8 cellular contexts compared by ENCODE assay signal in genomic region chr3:194685050-194685722, GRCh38. TPM values are rescaled to one million over a fixed set of nuclear protein-coding genes. Genes with fewer than 3 reads are reported as not detected.
DNase-seq lines count a peak whose midpoint lies in the region; ATAC-seq and TF ChIP-seq lines count a peak whose summit lies in the region.

No MANE protein-coding gene starts in this region.

- H3F3A ChIP-seq in neural progenitor cell (ENCODE audit: low read depth): peaks cover 19% of the 10 kb centered on the region

- H3K27me3 Mint-ChIP-seq in MCF 10A (ENCODE audit: insufficient read depth, unreplicated experiment): no peaks in the 10 kb centered on the region
- H3K27me3 Mint-ChIP-seq in neural progenitor cell (ENCODE audit: insufficient read depth, low read depth): peaks cover 28% of the 10 kb centered on the region

- TF ChIP-seq CTCF in MCF 10A (IDR thresholded peaks at IDR 0.05; ENCODE audit: unreplicated experiment) (no peak), neural progenitor cell (IDR thresholded peaks at IDR 0.05) (no peak)

- POLR2A ChIA-PET in MCF 10A (lab: Yijun Ruan, JAX): interaction anchor here (0.7 to 2.1 kb wide), 9 partner anchors 10 to 867 kb away, joined by 3 to 19 read pairs (median 4); partner anchors contain the start of genes LSG1 and XXYLT1

- peaks cover 5% of the 10 kb centered on the region for H3K4me1 ChIP-seq in neural progenitor cell

- peak overlapping the region; percentile 83 for H3K4me2 ChIP-seq in neural progenitor cell

- CTCF ChIA-PET in MCF 10A (lab: Yijun Ruan, JAX): interaction anchor here (0.6 to 1.5 kb wide), 4 partner anchors 38 to 576 kb away, joined by 3 to 5 read pairs (median 3); no protein-coding TSS in a partner anchor

- H3K27me3 ChIP-seq in neural progenitor cell: peaks cover 39% of the 10 kb centered on the region

- H3K36me3 Mint-ChIP-seq in MCF 10A (ENCODE audit: insufficient read depth, unreplicated experiment): no peaks in the 10 kb centered on the region
- no peaks in the 10 kb centered on the region for H3K36me3 Mint-ChIP-seq in neural progenitor cell

- H3K27ac Mint-ChIP-seq in MCF 10A (ENCODE audit: low read depth, unreplicated experiment) (no peak overlapping the region), neural progenitor cell (no peak overlapping the region)

- intact Hi-C loops in MCF 10A (cut with micrococcal nuclease): no loop called here

- H3K9ac ChIP-seq in neural progenitor cell: no peak overlapping the region

- peak overlapping the region; percentile 82 for H2AFZ ChIP-seq in neural progenitor cell (replicated peaks)

- H3K79me2 ChIP-seq in neural progenitor cell (ENCODE audit: low read depth): no peaks in the 10 kb centered on the region

- H3K4me3 ChIP-seq in GM08714 (ENCODE audit: low read length): peak overlapping the region; percentile 64; the same call in 1 of the 2 replicates
- peak overlapping the region; percentile 60 for H3K4me3 ChIP-seq in neural progenitor cell

- DNase-seq in MCF 10A (ENCODE audit: unreplicated experiment): no peak
- DNase-seq in neural progenitor cell (ENCODE audit: low spot score): no peak
- no peak for DNase-seq in SW 1271 (lab: John Stamatoyannopoulos, UW)
- DNase-seq in activated CD4-positive, alpha-beta T cell treated with anti-CD3 and anti-CD28 coated beads for 1 hour: no peak
- DNase-seq in NCI-H2081 (lab: John Stamatoyannopoulos, UW): no peak

- no peaks in the 10 kb centered on the region for H3K9me3 ChIP-seq in neural progenitor cell (ENCODE audit: low read depth)

- ATAC-seq in HG02852 (IDR thresholded peaks at IDR 0.05; ENCODE audit: unreplicated experiment) (peak; percentile 6), HG02623 (IDR thresholded peaks at IDR 0.05; ENCODE audit: unreplicated experiment) (no peak)

- H3K4me1 Mint-ChIP-seq in MCF 10A (ENCODE audit: insufficient read depth, unreplicated experiment) (peaks cover 32% of the 10 kb centered on the region), neural progenitor cell (peaks cover 35% of the 10 kb centered on the region)

- H3K4me3 Mint-ChIP-seq in MCF 10A (ENCODE audit: unreplicated experiment) (peak overlapping the region; percentile 82), neural progenitor cell (peak overlapping the region; percentile 92)

- no peak overlapping the region for H3K27ac ChIP-seq in neural progenitor cell

- no TSS peak for BruUV-seq in MCF 10A (replicated peaks; lab: Mats Ljungman, UMichigan)

- H3K9me3 Mint-ChIP-seq in MCF 10A (ENCODE audit: unreplicated experiment) (no peaks in the 10 kb centered on the region), neural progenitor cell (peaks cover 4% of the 10 kb centered on the region)

- H3K36me3 ChIP-seq in neural progenitor cell: no peaks in the 10 kb centered on the region

- no peaks in the 10 kb centered on the region for H4K20me1 ChIP-seq in neural progenitor cell (ENCODE audit: low read depth)

RNA-seq across cellular contexts. Expression of gene FAM43A, which starts 0.5 kb away (rescaled TPM):
- total RNA-seq in MCF 10A (2022) (1.0 and 1.3 TPM in 2 replicates), neural progenitor cell (ENCODE audit: low replicate concordance) (0.80 and 2.6 TPM in 2 replicates)

RNA-seq across cellular contexts. Expression of gene LSG1, which starts 13.2 kb away (rescaled TPM):
- total RNA-seq in MCF 10A (2022) (30.5 and 35.1 TPM in 2 replicates), neural progenitor cell (ENCODE audit: low replicate concordance) (31.0 and 41.2 TPM in 2 replicates)

RNA-seq across cellular contexts. Expression of gene TMEM44, which starts 52.0 kb away (rescaled TPM):
- 8.3 and 13.2 TPM in 2 replicates for total RNA-seq in MCF 10A (2022)
- 10.4 and 25.7 TPM in 2 replicates for total RNA-seq in neural progenitor cell (ENCODE audit: low replicate concordance)
